In the genomic region with DNA sequence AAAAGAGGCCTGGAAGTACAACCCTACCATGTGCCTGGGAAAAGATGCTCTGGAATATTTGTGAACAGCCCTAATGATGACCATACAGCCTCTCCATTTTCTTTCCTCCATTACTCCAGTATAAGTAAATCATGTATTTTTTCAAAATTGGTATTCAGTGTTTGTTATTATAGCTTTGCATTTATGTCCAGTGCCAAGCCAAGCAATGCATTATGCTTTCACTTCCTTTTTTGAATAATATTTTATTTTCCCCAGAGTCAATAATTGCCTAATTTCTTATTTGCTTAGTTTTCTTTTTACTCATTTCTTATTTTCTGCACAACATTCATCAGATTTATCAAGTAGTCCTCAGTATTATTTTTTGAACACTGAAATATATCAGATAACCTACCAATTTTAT, we compare ENCODE assay signal across 24 cellular contexts. TPM values are rescaled to one million over a fixed set of nuclear protein-coding genes. Genes with fewer than 3 reads are reported as not detected.
DNase-seq lines count a peak whose midpoint lies in the region; ATAC-seq and FAIRE-seq lines count a peak whose summit lies in the region.
"Had no signal": no experiment of that assay in that cellular context is flagged by ENCODE, and none has a peak within 500 bp of the region (broad histone marks: within the 10 kb centered on the region; RNA-seq: fewer than 3 reads in every experiment).

No MANE protein-coding gene starts in this region.

- no peak overlapping the region for H3K4me3 ChIP-seq in small intestine (ENCODE audit: low read depth in 1 of 2, low read length in 2 of 2)
- H3K4me3 ChIP-seq: gastrocnemius medialis, vagina had no signal

- no peaks in the 10 kb centered on the region for H3K4me1 ChIP-seq in small intestine (ENCODE audit: control insufficient read depth in 2 of 2, insufficient read depth in 1 of 2, low read depth in 1 of 2, low read length in 1 of 2)
- H3K4me1 ChIP-seq: gastrocnemius medialis, vagina had no signal

- ATAC-seq in GM18909 (IDR thresholded peaks at IDR 0.05; ENCODE audit: poor library complexity, unreplicated experiment): peak; percentile 85
- peak; percentile 64 for ATAC-seq in GM21825 (IDR thresholded peaks at IDR 0.05; ENCODE audit: unreplicated experiment)
- ATAC-seq in HG03175 (IDR thresholded peaks at IDR 0.05; ENCODE audit: unreplicated experiment): peak; percentile 88
- ATAC-seq: activated CD8-positive, alpha-beta T cell treated with anti-CD3 and anti-CD28 coated beads, Interleukin-2, amount 10 ng/mL, durations not matched to agents 7 days and 5 days; gastrocnemius medialis; left cardiac atrium; Panc1 had no signal

- H3K27me3 ChIP-seq in small intestine (ENCODE audit: control insufficient read depth in 2 of 2, insufficient read depth in 2 of 2, low read length in 2 of 2): no peaks in the 10 kb centered on the region
- H3K27me3 ChIP-seq: gastrocnemius medialis, vagina had no signal

- DNase-seq in small intestine (no peak), NOMO-1 treated with dmso at 0.1 percent for 144 hours (lab: John Stamatoyannopoulos, UW; ENCODE audit: unreplicated experiment) (no peak), cerebellum (ENCODE audit: low spot score) (no peak)
- DNase-seq in activated CD8-positive, alpha-beta memory T cell treated with anti-CD3 and anti-CD28 coated beads, Interleukin-2, amount 50 U/mL, for 48 hours: no peak
- DNase-seq: activated CD8-positive, alpha-beta T cell treated with anti-CD3 and anti-CD28 coated beads, Interleukin-2, amount 10 ng/mL, durations not matched to agents 7 days and 5 days; activated naive CD8-positive, alpha-beta T cell treated with anti-CD3 and anti-CD28 coated beads, Interleukin-2, amount 10 ng/mL, durations not matched to agents 7 days and 5 days; CD8-positive, alpha-beta memory T cell; gastrocnemius medialis; left cardiac atrium; NCI-H1436 treated with DMSO at 0.1 percent for 48 hours; NCI-H82; stimulated activated CD4-positive, alpha-beta T cell treated with anti-CD3 and anti-CD28 coated beads, Interleukin-4, amount 100 ng/mL, for 24 hours; T-helper 2 cell had no signal

- peak; percentile 33 for FAIRE-seq in small intestine (lab: Jason Lieb, UNC)

- H3K36me3 ChIP-seq in small intestine (ENCODE audit: control insufficient read depth in 2 of 2, insufficient read depth in 2 of 2, low read length in 2 of 2): no peaks in the 10 kb centered on the region
- H3K36me3 ChIP-seq: gastrocnemius medialis, vagina had no signal

- H3K9me3 ChIP-seq in small intestine (ENCODE audit: control insufficient read depth, low read depth): no peaks in the 10 kb centered on the region
- H3K9me3 ChIP-seq: gastrocnemius medialis, vagina had no signal

- H3K27ac ChIP-seq in small intestine (ENCODE audit: low read depth in 1 of 2, low read length in 1 of 2): no peak overlapping the region
- H3K27ac ChIP-seq: gastrocnemius medialis, vagina had no signal

RNA-seq across cellular contexts. Expression of a gene that starts 49.3 kb away (rescaled TPM):
- polyA plus RNA-seq in small intestine: 10 to 100 TPM; 22.6 to 31.6 (median 23.2) TPM
- total RNA-seq in cerebellum: 12.9 TPM

RNA-seq across cellular contexts. Expression of a gene that starts 58.2 kb away (rescaled TPM):
- polyA plus RNA-seq in small intestine: not detected
- total RNA-seq in cerebellum: not detected
- total RNA-seq: activated CD8-positive, alpha-beta T cell treated with anti-CD3 and anti-CD28 coated beads, Interleukin-2, amount 10 ng/mL, durations not matched to agents 7 days and 5 days; activated naive CD8-positive, alpha-beta T cell treated with anti-CD3 and anti-CD28 coated beads, Interleukin-2, amount 10 ng/mL, durations not matched to agents 7 days and 5 days; CD8-positive, alpha-beta memory T cell; gastrocnemius medialis; left cardiac atrium; mesenteric fat pad; progenitor cell of endocrine pancreas; SK-MEL-5; skeletal muscle tissue; subcutaneous adipose tissue; vagina had no signal
- polyA plus RNA-seq: CD8-positive, alpha-beta memory T cell; esophagus had no signal
